38 cellular contexts compared by ENCODE assay signal in genomic region chr1:152861374-152861773, GRCh38. TPM values are rescaled to one million over a fixed set of nuclear protein-coding genes. Genes with fewer than 3 reads are reported as not detected.
"Had no signal": no experiment of that assay in that cellular context is flagged by ENCODE, and none has a peak within 500 bp of the region (broad histone marks: within the 10 kb centered on the region; RNA-seq: fewer than 3 reads in every experiment).

No MANE protein-coding gene starts in this region.

- ATAC-seq: activated naive CD4-positive, alpha-beta T cell treated with anti-CD3 and anti-CD28 coated beads, Interleukin-2, amount 50 U/mL, for 72 hours; activated naive CD8-positive, alpha-beta T cell treated with anti-CD3 and anti-CD28 coated beads, Interleukin-2, amount 50 U/mL, for 24 hours; activated T-cell treated with anti-CD3 and anti-CD28 coated beads, Interleukin-2, amount 50 U/mL, for 4 hours; activated T-cell treated with anti-CD3 and anti-CD28 coated beads, Interleukin-2, amount 50 U/mL, for 72 hours; activated T-helper 17 cell treated with anti-CD3 and anti-CD28 coated beads, Interleukin-2, amount 50 U/mL, for 72 hours; body of pancreas had no signal

- DNase-seq: activated effector memory CD4-positive, alpha-beta T cell treated with anti-CD3 and anti-CD28 coated beads, Interleukin-2, amount 50 U/mL, for 16 hours; activated effector memory CD4-positive, alpha-beta T cell treated with Interleukin-2 at 50 U/mL for 16 hours; activated gamma-delta T cell; activated gamma-delta T cell treated with Interleukin-2 at 50 U/mL for 16 hours; activated naive CD4-positive, alpha-beta T cell; activated naive CD4-positive, alpha-beta T cell treated with anti-CD3 and anti-CD28 coated beads for 36 hours; activated naive CD4-positive, alpha-beta T cell treated with anti-CD3 and anti-CD28 coated beads, Interleukin-2, amount 10 ng/mL, durations not matched to agents 7 days and 5 days; activated naive CD4-positive, alpha-beta T cell treated with anti-CD3 and anti-CD28 coated beads, Interleukin-2, amount 50 U/mL, for 16 hours; activated naive CD4-positive, alpha-beta T cell treated with Interleukin-2 at 50 U/mL for 16 hours; activated naive CD8-positive, alpha-beta T cell treated with anti-CD3 and anti-CD28 coated beads for 36 hours; activated naive CD8-positive, alpha-beta T cell treated with anti-CD3 and anti-CD28 coated beads, Interleukin-2, amount 10 ng/mL, durations not matched to agents 7 days and 5 days; activated naive CD8-positive, alpha-beta T cell treated with anti-CD3 and anti-CD28 coated beads, Interleukin-2, amount 50 U/mL, for 24 hours; activated T-cell treated with anti-CD3 and anti-CD28 coated beads for 4 hours; activated T-cell treated with anti-CD3 and anti-CD28 coated beads, Interleukin-2, amount 50 U/mL, for 1 hour; activated T-cell treated with anti-CD3 and anti-CD28 coated beads, Interleukin-2, amount 50 U/mL, for 24 hours; activated T-cell treated with anti-CD3 and anti-CD28 coated beads, Interleukin-2, amount 50 U/mL, for 4 hours; activated T-cell treated with anti-CD3 and anti-CD28 coated beads, Interleukin-2, amount 50 U/mL, for 48 hours; activated T-cell treated with anti-CD3 and anti-CD28 coated beads, Interleukin-2, amount 50 U/mL, for 72 hours; adrenal gland; amniotic stem cell; amygdala; anterior cingulate cortex; aorta; body of pancreas; brain microvascular endothelial cell; caudate nucleus; central memory CD4-positive, alpha-beta T cell; cerebellar nuclear complex had no signal

- H3K4me1 ChIP-seq: adrenal gland, ascending aorta, body of pancreas had no signal

- H3K27me3 ChIP-seq: adrenal gland, ascending aorta, body of pancreas, brain microvascular endothelial cell, cardiac muscle cell had no signal

- H3K36me3 ChIP-seq: adrenal gland, ascending aorta, brain microvascular endothelial cell, cardiac muscle cell had no signal

- H3K9me3 ChIP-seq: adrenal gland, ascending aorta, body of pancreas had no signal

- FAIRE-seq: astrocyte had no signal

- H3K27ac ChIP-seq: adrenal gland, ascending aorta, body of pancreas, brain microvascular endothelial cell, cardiac muscle cell had no signal

- H3K4me3 ChIP-seq: adrenal gland, ascending aorta, body of pancreas, cardiac muscle cell had no signal

RNA-seq across cellular contexts. Expression of gene LCE7A, which starts 1.6 kb away (rescaled TPM):
- total RNA-seq: activated naive CD4-positive, alpha-beta T cell treated with anti-CD3 and anti-CD28 coated beads for 36 hours; activated naive CD4-positive, alpha-beta T cell treated with anti-CD3 and anti-CD28 coated beads, Interleukin-2, amount 50 U/mL, for 72 hours; activated naive CD8-positive, alpha-beta T cell treated with anti-CD3 and anti-CD28 coated beads for 36 hours; activated naive CD8-positive, alpha-beta T cell treated with anti-CD3 and anti-CD28 coated beads, Interleukin-2, amount 10 ng/mL, durations not matched to agents 7 days and 5 days; activated T-cell treated with anti-CD3 and anti-CD28 coated beads, Interleukin-2, amount 50 U/mL, for 4 hours; activated T-cell treated with anti-CD3 and anti-CD28 coated beads, Interleukin-2, amount 50 U/mL, for 72 hours; activated T-helper 1 cell treated with anti-CD3 and anti-CD28 coated beads, Interleukin-12 subunit alpha, Interleukin-12 subunit beta, Interleukin-2, Interleukin-4 antibody, amounts not matched to agents 30 ng/mL and 10 ng/mL and 1 ng/mL, durations not matched to agents 14 hours and 24 hours and 36 hours; activated T-helper 17 cell treated with anti-CD3 and anti-CD28 coated beads, Interleukin-2, amount 50 U/mL, for 72 hours; activated T-helper 2 cell treated with anti-CD3 and anti-CD28 coated beads, Interferon-gamma antibody, Interleukin-2, Interleukin-4, amounts not matched to agents 10 μg/mL and 5 μg/mL and 100 μg/mL, durations not matched to agents 14 hours and 24 hours and 36 hours; adrenal gland; aorta; ascending aorta; astrocyte; body of pancreas; cardiac muscle cell; cardiac septum; cerebellum; chondrocyte had no signal

RNA-seq across cellular contexts. Expression of gene SMCP, which starts 16.7 kb away (rescaled TPM):
- total RNA-seq: activated naive CD4-positive, alpha-beta T cell treated with anti-CD3 and anti-CD28 coated beads for 36 hours; activated naive CD4-positive, alpha-beta T cell treated with anti-CD3 and anti-CD28 coated beads, Interleukin-2, amount 50 U/mL, for 72 hours; activated naive CD8-positive, alpha-beta T cell treated with anti-CD3 and anti-CD28 coated beads for 36 hours; activated naive CD8-positive, alpha-beta T cell treated with anti-CD3 and anti-CD28 coated beads, Interleukin-2, amount 10 ng/mL, durations not matched to agents 7 days and 5 days; activated T-cell treated with anti-CD3 and anti-CD28 coated beads, Interleukin-2, amount 50 U/mL, for 4 hours; activated T-cell treated with anti-CD3 and anti-CD28 coated beads, Interleukin-2, amount 50 U/mL, for 72 hours; activated T-helper 1 cell treated with anti-CD3 and anti-CD28 coated beads, Interleukin-12 subunit alpha, Interleukin-12 subunit beta, Interleukin-2, Interleukin-4 antibody, amounts not matched to agents 30 ng/mL and 10 ng/mL and 1 ng/mL, durations not matched to agents 14 hours and 24 hours and 36 hours; activated T-helper 17 cell treated with anti-CD3 and anti-CD28 coated beads, Interleukin-2, amount 50 U/mL, for 72 hours; activated T-helper 2 cell treated with anti-CD3 and anti-CD28 coated beads, Interferon-gamma antibody, Interleukin-2, Interleukin-4, amounts not matched to agents 10 μg/mL and 5 μg/mL and 100 μg/mL, durations not matched to agents 14 hours and 24 hours and 36 hours; adrenal gland; aorta; ascending aorta; astrocyte; body of pancreas; cardiac muscle cell; cardiac septum; cerebellum; chondrocyte had no signal

RNA-seq across cellular contexts. Expression of gene LCE6A, which starts 18.7 kb away (rescaled TPM):
- total RNA-seq: activated naive CD4-positive, alpha-beta T cell treated with anti-CD3 and anti-CD28 coated beads for 36 hours; activated naive CD4-positive, alpha-beta T cell treated with anti-CD3 and anti-CD28 coated beads, Interleukin-2, amount 50 U/mL, for 72 hours; activated naive CD8-positive, alpha-beta T cell treated with anti-CD3 and anti-CD28 coated beads for 36 hours; activated naive CD8-positive, alpha-beta T cell treated with anti-CD3 and anti-CD28 coated beads, Interleukin-2, amount 10 ng/mL, durations not matched to agents 7 days and 5 days; activated T-cell treated with anti-CD3 and anti-CD28 coated beads, Interleukin-2, amount 50 U/mL, for 4 hours; activated T-cell treated with anti-CD3 and anti-CD28 coated beads, Interleukin-2, amount 50 U/mL, for 72 hours; activated T-helper 1 cell treated with anti-CD3 and anti-CD28 coated beads, Interleukin-12 subunit alpha, Interleukin-12 subunit beta, Interleukin-2, Interleukin-4 antibody, amounts not matched to agents 30 ng/mL and 10 ng/mL and 1 ng/mL, durations not matched to agents 14 hours and 24 hours and 36 hours; activated T-helper 17 cell treated with anti-CD3 and anti-CD28 coated beads, Interleukin-2, amount 50 U/mL, for 72 hours; activated T-helper 2 cell treated with anti-CD3 and anti-CD28 coated beads, Interferon-gamma antibody, Interleukin-2, Interleukin-4, amounts not matched to agents 10 μg/mL and 5 μg/mL and 100 μg/mL, durations not matched to agents 14 hours and 24 hours and 36 hours; adrenal gland; aorta; ascending aorta; astrocyte; body of pancreas; cardiac muscle cell; cardiac septum; cerebellum; chondrocyte had no signal

RNA-seq across cellular contexts. Expression of gene LCE1A, which starts 34.1 kb away (rescaled TPM):
- total RNA-seq: activated naive CD4-positive, alpha-beta T cell treated with anti-CD3 and anti-CD28 coated beads for 36 hours; activated naive CD4-positive, alpha-beta T cell treated with anti-CD3 and anti-CD28 coated beads, Interleukin-2, amount 50 U/mL, for 72 hours; activated naive CD8-positive, alpha-beta T cell treated with anti-CD3 and anti-CD28 coated beads for 36 hours; activated naive CD8-positive, alpha-beta T cell treated with anti-CD3 and anti-CD28 coated beads, Interleukin-2, amount 10 ng/mL, durations not matched to agents 7 days and 5 days; activated T-cell treated with anti-CD3 and anti-CD28 coated beads, Interleukin-2, amount 50 U/mL, for 4 hours; activated T-cell treated with anti-CD3 and anti-CD28 coated beads, Interleukin-2, amount 50 U/mL, for 72 hours; activated T-helper 1 cell treated with anti-CD3 and anti-CD28 coated beads, Interleukin-12 subunit alpha, Interleukin-12 subunit beta, Interleukin-2, Interleukin-4 antibody, amounts not matched to agents 30 ng/mL and 10 ng/mL and 1 ng/mL, durations not matched to agents 14 hours and 24 hours and 36 hours; activated T-helper 17 cell treated with anti-CD3 and anti-CD28 coated beads, Interleukin-2, amount 50 U/mL, for 72 hours; activated T-helper 2 cell treated with anti-CD3 and anti-CD28 coated beads, Interferon-gamma antibody, Interleukin-2, Interleukin-4, amounts not matched to agents 10 μg/mL and 5 μg/mL and 100 μg/mL, durations not matched to agents 14 hours and 24 hours and 36 hours; adrenal gland; aorta; ascending aorta; astrocyte; body of pancreas; cardiac muscle cell; cardiac septum; cerebellum; chondrocyte had no signal

RNA-seq across cellular contexts. Expression of gene IVL, which starts 47.0 kb away (rescaled TPM):
- total RNA-seq: activated naive CD4-positive, alpha-beta T cell treated with anti-CD3 and anti-CD28 coated beads for 36 hours; activated naive CD4-positive, alpha-beta T cell treated with anti-CD3 and anti-CD28 coated beads, Interleukin-2, amount 50 U/mL, for 72 hours; activated naive CD8-positive, alpha-beta T cell treated with anti-CD3 and anti-CD28 coated beads for 36 hours; activated naive CD8-positive, alpha-beta T cell treated with anti-CD3 and anti-CD28 coated beads, Interleukin-2, amount 10 ng/mL, durations not matched to agents 7 days and 5 days; activated T-cell treated with anti-CD3 and anti-CD28 coated beads, Interleukin-2, amount 50 U/mL, for 4 hours; activated T-cell treated with anti-CD3 and anti-CD28 coated beads, Interleukin-2, amount 50 U/mL, for 72 hours; activated T-helper 1 cell treated with anti-CD3 and anti-CD28 coated beads, Interleukin-12 subunit alpha, Interleukin-12 subunit beta, Interleukin-2, Interleukin-4 antibody, amounts not matched to agents 30 ng/mL and 10 ng/mL and 1 ng/mL, durations not matched to agents 14 hours and 24 hours and 36 hours; activated T-helper 17 cell treated with anti-CD3 and anti-CD28 coated beads, Interleukin-2, amount 50 U/mL, for 72 hours; activated T-helper 2 cell treated with anti-CD3 and anti-CD28 coated beads, Interferon-gamma antibody, Interleukin-2, Interleukin-4, amounts not matched to agents 10 μg/mL and 5 μg/mL and 100 μg/mL, durations not matched to agents 14 hours and 24 hours and 36 hours; adrenal gland; aorta; ascending aorta; body of pancreas; cardiac muscle cell; cardiac septum; cerebellum; chondrocyte had no signal
